In genomic region chr14:71289536-71289935, GRCh38 we compare ENCODE assay signal across 9 cellular contexts. TPM values are rescaled to one million over a fixed set of nuclear protein-coding genes. Genes with fewer than 3 reads are reported as not detected.
DNase-seq lines count a peak whose midpoint lies in the region; ATAC-seq and TF ChIP-seq lines count a peak whose summit lies in the region.
"Had no signal": no experiment of that assay in that cellular context is flagged by ENCODE, and none has a peak within 500 bp of the region (broad histone marks: within the 10 kb centered on the region; RNA-seq: fewer than 3 reads in every experiment).

No MANE protein-coding gene starts in this region.

- H3K36me3 ChIP-seq in GM06990 (ENCODE audit: control insufficient read depth, insufficient read depth, low read length): no peaks in the 10 kb centered on the region
- no peaks in the 10 kb centered on the region for H3K36me3 ChIP-seq in gastroesophageal sphincter
- H3K36me3 ChIP-seq: neural progenitor cell had no signal

- peak overlapping the region; percentile 31 for H3K4me3 Mint-ChIP-seq in activated T-helper 17 cell treated with anti-CD3 and anti-CD28 coated beads, Interleukin-2, amount 50 U/mL, for 72 hours
- H3K4me3 Mint-ChIP-seq: neural progenitor cell had no signal

- H3K27me3 Mint-ChIP-seq in activated T-helper 17 cell treated with anti-CD3 and anti-CD28 coated beads, Interleukin-2, amount 50 U/mL, for 72 hours: no peaks in the 10 kb centered on the region

- H3K27me3 ChIP-seq in GM06990 (replicated peaks; ENCODE audit: control insufficient read depth, insufficient read depth, low read length) (no peaks in the 10 kb centered on the region), gastroesophageal sphincter (no peaks in the 10 kb centered on the region)
- H3K27me3 ChIP-seq: neural progenitor cell had no signal

- H3K4me3 ChIP-seq in GM06990 (replicated peaks; ENCODE audit: low read depth, low read length) (no peak overlapping the region), gastroesophageal sphincter (no peak overlapping the region), foreskin fibroblast (ENCODE audit: low read depth in 1 of 2, low read length in 2 of 2) (no peak overlapping the region)
- H3K4me3 ChIP-seq: neural progenitor cell had no signal

- peaks cover 0 to 9% (median 0%) of the 10 kb centered on the region in 3 donors for H3K4me1 ChIP-seq in gastroesophageal sphincter

- no peaks in the 10 kb centered on the region for H3K9me3 Mint-ChIP-seq in activated T-helper 17 cell treated with anti-CD3 and anti-CD28 coated beads, Interleukin-2, amount 50 U/mL, for 72 hours

- H3K36me3 Mint-ChIP-seq in activated T-helper 17 cell treated with anti-CD3 and anti-CD28 coated beads, Interleukin-2, amount 50 U/mL, for 72 hours (ENCODE audit: low read depth): no peaks in the 10 kb centered on the region
- H3K36me3 Mint-ChIP-seq: neural progenitor cell had no signal

- H3K27ac Mint-ChIP-seq in activated T-helper 17 cell treated with anti-CD3 and anti-CD28 coated beads, Interleukin-2, amount 50 U/mL, for 72 hours: peak overlapping the region; percentile 58

- TF ChIP-seq CTCF in GM06990 (IDR thresholded peaks at IDR 0.05; ENCODE audit: insufficient read depth, low read length, poor library complexity, severe bottlenecking) (no peak), gastroesophageal sphincter (IDR thresholded peaks at IDR 0.05) (no peak), foreskin fibroblast (IDR thresholded peaks at IDR 0.05; ENCODE audit: low read depth, low read length) (no peak)

- TF ChIP-seq EP300 in gastroesophageal sphincter (IDR thresholded peaks at IDR 0.05): no peak

- H3K4me1 Mint-ChIP-seq in activated T-helper 17 cell treated with anti-CD3 and anti-CD28 coated beads, Interleukin-2, amount 50 U/mL, for 72 hours: no peaks in the 10 kb centered on the region

- no CpG with 5 or more reads among the region's 4 CpGs for WGBS in gastroesophageal sphincter (ENCODE audit: low coverage in 1 of 2), 2 donors

- H3K9me3 ChIP-seq in gastroesophageal sphincter: no peaks in the 10 kb centered on the region

- TF ChIP-seq POLR2A in gastroesophageal sphincter (IDR thresholded peaks at IDR 0.05): no peak

- ATAC-seq in GM19025 (IDR thresholded peaks at IDR 0.05; ENCODE audit: low read depth, unreplicated experiment): peak; percentile 90
- peak; percentile 73 for ATAC-seq in HG03066 (IDR thresholded peaks at IDR 0.05; ENCODE audit: low read depth, unreplicated experiment)
- peak; percentile 31 for ATAC-seq in activated T-helper 17 cell treated with anti-CD3 and anti-CD28 coated beads, Interleukin-2, amount 50 U/mL, for 72 hours (replicated peaks)
- ATAC-seq in GM18502 (IDR thresholded peaks at IDR 0.05; ENCODE audit: poor library complexity, unreplicated experiment): no peak
- ATAC-seq in gastroesophageal sphincter: no peak

- H3K27ac ChIP-seq in gastroesophageal sphincter: no peak overlapping the region
- H3K27ac ChIP-seq: neural progenitor cell had no signal

- peak; percentile 54 for DNase-seq in GM06990 (ENCODE audit: extremely low read depth, insufficient read length)
- DNase-seq in NCI-H146 treated with DMSO at 0.1 percent for 48 hours (lab: John Stamatoyannopoulos, UW; ENCODE audit: unreplicated experiment): no peak
- no peak for DNase-seq in foreskin fibroblast

RNA-seq across cellular contexts. Expression of gene SIPA1L1, which starts 30.7 kb away (rescaled TPM):
- 10 to 100 TPM; 43.3 to 51.9 TPM for total RNA-seq in activated T-helper 17 cell treated with anti-CD3 and anti-CD28 coated beads, Interleukin-2, amount 50 U/mL, for 72 hours
- 10 to 100 TPM; 23.6 to 61.0 (median 44.7) TPM for total RNA-seq in gastroesophageal sphincter

Comparison
In these comparisons a context has a peak if more than half of its experiments do, and no peak if none do; other contexts are left out.
1. ATAC-seq: peak in GM19025 (single experiment), HG03066 (single experiment) and activated T-helper 17 cell treated with anti-CD3 and anti-CD28 coated beads, Interleukin-2, amount 50 U/mL, for 72 hours (single experiment); none in GM18502 (single experiment) and gastroesophageal sphincter (single experiment).